13 cellular contexts compared by ENCODE assay signal in genomic region chr2:145186303-145186702, GRCh38.
DNase-seq lines count a peak whose midpoint lies in the region; ATAC-seq lines count a peak whose summit lies in the region.
"Had no signal": no experiment of that assay in that cellular context is flagged by ENCODE, and none has a peak within 500 bp of the region (broad histone marks: within the 10 kb centered on the region; RNA-seq: fewer than 3 reads in every experiment).

No MANE protein-coding gene starts in this region.

- no peak overlapping the region for H3K27ac ChIP-seq in mesendoderm (ENCODE audit: low read depth, low read length)
- H3K27ac ChIP-seq: transverse colon had no signal

- no peaks in the 10 kb centered on the region for H3K79me2 ChIP-seq in mesendoderm (ENCODE audit: control insufficient read depth, insufficient read depth, low read length)

- no peaks in the 10 kb centered on the region for H3K27me3 ChIP-seq in adipocyte (replicated peaks; ENCODE audit: control insufficient read depth, insufficient read depth, low read length)
- no peaks in the 10 kb centered on the region for H3K27me3 ChIP-seq in mesendoderm (ENCODE audit: insufficient read depth, low read length, poor library complexity)
- H3K27me3 ChIP-seq: transverse colon had no signal

- no peaks in the 10 kb centered on the region for H3K9me3 Mint-ChIP-seq in activated CD4-positive, alpha-beta T cell treated with anti-CD3 and anti-CD28 coated beads, Interleukin-2, amount 10 ng/mL, durations not matched to agents 7 days and 5 days
- H3K9me3 Mint-ChIP-seq: activated T-helper 2 cell treated with anti-CD3 and anti-CD28 coated beads, Interferon-gamma antibody, Interleukin-2, Interleukin-4, amounts not matched to agents 10 μg/mL and 5 μg/mL and 100 μg/mL, durations not matched to agents 14 hours and 24 hours and 36 hours had no signal

- H3K4me3 ChIP-seq in adipocyte (ENCODE audit: low read length), result no peak overlapping the region
- no peak overlapping the region for H3K4me3 ChIP-seq in mesendoderm (ENCODE audit: low read length)
- H3K4me3 ChIP-seq: transverse colon had no signal

- no peak overlapping the region for H2BK15ac ChIP-seq in mesendoderm (replicated peaks; ENCODE audit: low read depth)

- no peak overlapping the region for H3K4me2 ChIP-seq in mesendoderm (ENCODE audit: low read length)

- no peak overlapping the region for H2BK120ac ChIP-seq in mesendoderm (ENCODE audit: low read depth, low read length)

- no peaks in the 10 kb centered on the region for H3K27me3 Mint-ChIP-seq in activated CD4-positive, alpha-beta T cell treated with anti-CD3 and anti-CD28 coated beads, Interleukin-2, amount 10 ng/mL, durations not matched to agents 7 days and 5 days

- WGBS in mesendoderm (ENCODE audit: extremely low coverage, insufficient coverage, low lambda C conversion rate), result no CpG with 5 or more reads among the region's 4 CpGs

- no peaks in the 10 kb centered on the region for H3K36me3 Mint-ChIP-seq in activated CD4-positive, alpha-beta T cell treated with anti-CD3 and anti-CD28 coated beads, Interleukin-2, amount 10 ng/mL, durations not matched to agents 7 days and 5 days (ENCODE audit: low read depth)

- no peaks in the 10 kb centered on the region for H3K4me1 Mint-ChIP-seq in activated CD4-positive, alpha-beta T cell treated with anti-CD3 and anti-CD28 coated beads, Interleukin-2, amount 10 ng/mL, durations not matched to agents 7 days and 5 days

- H2BK5ac ChIP-seq in mesendoderm (ENCODE audit: low read length), result no peak overlapping the region

- H3K56ac ChIP-seq in mesendoderm (ENCODE audit: low read length), result no peak overlapping the region

- POLR2A ChIA-PET in activated CD4-positive, alpha-beta T cell treated with anti-CD3 and anti-CD28 coated beads, Interleukin-2, amount 10 ng/mL, durations not matched to agents 7 days and 5 days (lab: Charles Lee), result no interaction called here

- H4K8ac ChIP-seq in mesendoderm (ENCODE audit: low read depth, low read length), result no peak overlapping the region

- H3K27ac Mint-ChIP-seq in activated CD4-positive, alpha-beta T cell treated with anti-CD3 and anti-CD28 coated beads, Interleukin-2, amount 10 ng/mL, durations not matched to agents 7 days and 5 days, result no peak overlapping the region
- H3K27ac Mint-ChIP-seq: activated T-helper 2 cell treated with anti-CD3 and anti-CD28 coated beads, Interferon-gamma antibody, Interleukin-2, Interleukin-4, amounts not matched to agents 10 μg/mL and 5 μg/mL and 100 μg/mL, durations not matched to agents 14 hours and 24 hours and 36 hours had no signal

- CTCF ChIA-PET in activated CD4-positive, alpha-beta T cell treated with anti-CD3 and anti-CD28 coated beads, Interleukin-2, amount 10 ng/mL, durations not matched to agents 7 days and 5 days (lab: Charles Lee), result no interaction called here

- no peak overlapping the region for H3K4me3 Mint-ChIP-seq in activated CD4-positive, alpha-beta T cell treated with anti-CD3 and anti-CD28 coated beads, Interleukin-2, amount 10 ng/mL, durations not matched to agents 7 days and 5 days

- no peak overlapping the region for H3K9ac ChIP-seq in adipocyte (ENCODE audit: low read length)
- no peak overlapping the region for H3K9ac ChIP-seq in mesendoderm (ENCODE audit: low read length)

- H3K18ac ChIP-seq in mesendoderm (ENCODE audit: low read length), result no peak overlapping the region

- DNase-seq in EH (ENCODE audit: low read depth), result peak; percentile 59
- peak; percentile 36 for DNase-seq in adipocyte (ENCODE audit: low read depth)
- peak; percentile 44 for DNase-seq in mesendoderm
- no peak for DNase-seq in activated CD4-positive, alpha-beta T cell treated with anti-CD3 and anti-CD28 coated beads, Interleukin-2, amount 10 ng/mL, durations not matched to agents 7 days and 5 days
- DNase-seq in NCI-H146 (lab: John Stamatoyannopoulos, UW), result no peak
- DNase-seq: cortex of kidney; DMS153; stimulated activated CD4-positive, alpha-beta T cell treated with anti-CD3 and anti-CD28 coated beads, Interleukin-2, amount 100 ng/mL, for 48 hours; transverse colon had no signal

- H3K79me1 ChIP-seq in mesendoderm (ENCODE audit: low read length), result no peaks in the 10 kb centered on the region

- ATAC-seq in HG02798 (IDR thresholded peaks at IDR 0.05; ENCODE audit: poor library complexity, unreplicated experiment), result peak; percentile 41
- ATAC-seq in GM21515 (IDR thresholded peaks at IDR 0.05; ENCODE audit: unreplicated experiment), result no peak
- no peak for ATAC-seq in GM21381 (IDR thresholded peaks at IDR 0.05; ENCODE audit: unreplicated experiment)

- H3K9me3 ChIP-seq in adipocyte (ENCODE audit: control insufficient read depth, low read length), result no peaks in the 10 kb centered on the region
- H3K9me3 ChIP-seq: transverse colon had no signal

- no peak overlapping the region for H3K23ac ChIP-seq in mesendoderm (ENCODE audit: low read length)

- H3K36me3 ChIP-seq in adipocyte (ENCODE audit: control insufficient read depth, insufficient read depth, low read length, severe bottlenecking), result no peaks in the 10 kb centered on the region
- H3K36me3 ChIP-seq in mesendoderm (ENCODE audit: control insufficient read depth, insufficient read depth, low read length), result no peaks in the 10 kb centered on the region
- H3K36me3 ChIP-seq: transverse colon had no signal

- H3K4me1 ChIP-seq in adipocyte (ENCODE audit: control insufficient read depth, insufficient read depth, low read length) (peaks cover 10% of the 10 kb centered on the region), mesendoderm (ENCODE audit: control insufficient read depth, low read depth, low read length) (no peaks in the 10 kb centered on the region)
- H3K4me1 ChIP-seq: transverse colon had no signal

- no peak overlapping the region for H4K5ac ChIP-seq in mesendoderm (ENCODE audit: low read length)

- H2AK5ac ChIP-seq in mesendoderm (ENCODE audit: low read length), result no peak overlapping the region

- H3K4ac ChIP-seq in mesendoderm (ENCODE audit: low read depth, low read length), result no peak overlapping the region

Comparison
In these comparisons a context has a peak if more than half of its experiments do, and no peak if none do; other contexts are left out.
1. DNase-seq: peak in EH (single experiment), adipocyte (single experiment) and mesendoderm (single experiment); none in activated CD4-positive, alpha-beta T cell treated with anti-CD3 and anti-CD28 coated beads, Interleukin-2, amount 10 ng/mL, durations not matched to agents 7 days and 5 days (single experiment) and NCI-H146 (single experiment).